Comparison of ENCODE assay signal across 20 cellular contexts in the genomic region with DNA sequence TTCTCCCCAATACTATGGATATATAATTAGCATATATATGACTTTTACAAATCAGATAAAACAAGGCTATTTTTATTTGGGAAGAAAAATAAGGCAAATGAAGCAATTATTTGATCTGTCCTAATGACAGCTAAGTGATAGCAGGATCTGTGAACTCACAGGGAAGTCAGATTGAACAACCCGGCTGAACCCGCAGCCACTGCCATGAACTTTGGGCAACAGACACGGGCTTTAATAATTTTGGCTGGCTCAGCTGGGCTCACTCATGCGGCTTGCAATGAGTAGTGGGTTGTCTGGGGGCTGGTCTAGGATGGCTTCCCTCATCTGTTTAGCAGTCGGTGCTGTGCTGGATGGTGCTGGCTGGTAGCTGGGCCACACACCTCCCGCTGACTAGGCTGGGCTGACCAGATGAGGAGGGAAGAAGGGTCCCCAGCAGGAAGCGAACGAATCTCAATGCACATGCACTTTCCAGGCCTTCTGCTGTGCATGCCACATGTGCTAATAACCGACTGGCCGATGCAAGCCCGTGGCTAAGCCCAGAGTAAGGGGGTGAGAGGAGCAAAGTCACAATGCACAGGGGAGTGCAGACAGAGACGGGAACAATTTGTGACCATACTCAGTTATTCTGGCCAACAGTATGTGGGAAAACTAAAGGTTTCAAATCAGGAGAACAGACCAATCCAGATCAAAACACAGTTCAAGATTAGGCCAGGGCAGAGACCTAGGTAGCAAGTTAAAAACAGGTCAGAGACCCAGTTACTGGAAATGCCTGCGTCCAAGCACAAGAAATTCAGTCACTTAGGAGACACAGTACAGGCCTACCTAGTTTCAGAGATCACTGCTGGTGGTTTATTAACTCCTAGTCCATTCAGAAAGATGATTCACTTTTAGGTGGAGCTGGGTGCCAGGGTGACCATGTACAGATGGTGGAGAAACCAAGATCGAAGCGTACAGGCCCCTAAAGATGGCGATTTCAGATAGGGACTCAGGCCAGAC.
"Had no signal": no experiment of that assay in that cellular context is flagged by ENCODE, and none has a peak within 500 bp of the region (broad histone marks: within the 10 kb centered on the region; RNA-seq: fewer than 3 reads in every experiment).

No MANE protein-coding gene starts in this region.

- FAIRE-seq: urothelium cell line had no signal

- H3K4me1 ChIP-seq: colonic mucosa, psoas muscle, sigmoid colon, stomach had no signal

- H3K27ac Mint-ChIP-seq: natural killer cell treated with Interleukin-12 subunit alpha and Interleukin-12 subunit beta and Interleukin-15 and Interleukin-18, amount 100 ng/mL, for 72 hours; type B pancreatic cell had no signal

- ATAC-seq: foreskin keratinocyte; natural killer cell treated with Interleukin-12 subunit alpha and Interleukin-12 subunit beta and Interleukin-15 and Interleukin-18, amount 100 ng/mL, for 72 hours; psoas muscle had no signal

- H3K36me3 ChIP-seq: colonic mucosa, neutrophil had no signal

- H3K9me3 ChIP-seq: colonic mucosa, neutrophil, psoas muscle, sigmoid colon, stomach had no signal

- H3K27me3 Mint-ChIP-seq: natural killer cell treated with Interleukin-12 subunit alpha and Interleukin-12 subunit beta and Interleukin-15 and Interleukin-18, amount 100 ng/mL, for 72 hours; type B pancreatic cell had no signal

- H3K27ac ChIP-seq: colonic mucosa, foreskin keratinocyte, hepatocyte, left ventricle myocardium inferior, neutrophil, psoas muscle, sigmoid colon, skin epidermis, stomach had no signal

- H3K9me3 Mint-ChIP-seq: natural killer cell treated with Interleukin-12 subunit alpha and Interleukin-12 subunit beta and Interleukin-15 and Interleukin-18, amount 100 ng/mL, for 72 hours had no signal

- DNase-seq: colonic mucosa; dermis blood vessel endothelial cell; foreskin keratinocyte; head of caudate nucleus; left ventricle myocardium inferior; mesenchymal stem cell; midbrain; psoas muscle; sigmoid colon; stimulated activated CD4-positive, alpha-beta T cell treated with anti-CD3 and anti-CD28 coated beads, Interleukin-12 subunit alpha, Interleukin-12 subunit beta, amount 100 ng/mL, for 4 hours; stimulated activated naive CD4-positive, alpha-beta T cell; stomach; substantia nigra had no signal

- H3K4me3 Mint-ChIP-seq: natural killer cell treated with Interleukin-12 subunit alpha and Interleukin-12 subunit beta and Interleukin-15 and Interleukin-18, amount 100 ng/mL, for 72 hours; type B pancreatic cell had no signal

- H3K27me3 ChIP-seq: colonic mucosa, foreskin keratinocyte, hepatocyte, neutrophil, sigmoid colon, stomach had no signal

- H3K36me3 Mint-ChIP-seq: natural killer cell treated with Interleukin-12 subunit alpha and Interleukin-12 subunit beta and Interleukin-15 and Interleukin-18, amount 100 ng/mL, for 72 hours had no signal

- H3K4me3 ChIP-seq: colonic mucosa, hepatocyte, left ventricle myocardium inferior, lung, psoas muscle, sigmoid colon, skin epidermis, stomach had no signal
